Comparison of ENCODE assay signal across 19 cellular contexts in the genomic region with DNA sequence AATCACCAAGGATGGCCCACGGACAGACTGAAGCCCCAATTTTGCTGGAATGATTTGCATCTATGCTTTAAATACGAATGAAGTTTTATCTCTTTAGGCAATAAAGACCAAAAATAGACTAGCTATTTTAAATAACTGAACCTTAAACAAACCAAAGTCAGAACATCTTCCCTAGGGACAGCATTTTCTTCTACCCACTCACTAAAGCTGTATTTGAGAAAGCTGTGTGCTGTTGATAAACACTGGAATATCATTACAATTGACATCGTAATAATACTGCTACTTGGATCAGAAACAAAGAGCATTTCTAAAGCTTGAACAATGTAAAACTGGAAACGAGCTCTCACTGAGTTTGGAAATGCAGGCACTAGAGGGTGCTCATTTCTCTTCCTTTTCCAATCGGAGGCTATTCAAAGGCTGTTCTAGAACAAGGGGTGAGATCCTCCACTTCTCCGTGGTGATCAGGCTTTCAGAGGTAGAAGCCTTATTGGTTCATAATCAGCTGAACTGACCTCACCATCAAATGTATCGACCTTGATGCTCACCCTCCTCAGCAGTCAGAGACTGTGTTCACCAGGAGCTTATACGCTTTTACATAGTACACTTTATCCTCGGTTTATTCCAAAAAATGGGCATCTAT.
DNase-seq lines count a peak whose midpoint lies in the region; ATAC-seq, FAIRE-seq and TF ChIP-seq lines count a peak whose summit lies in the region.
"Had no signal": no experiment of that assay in that cellular context is flagged by ENCODE, and none has a peak within 500 bp of the region (broad histone marks: within the 10 kb centered on the region; RNA-seq: fewer than 3 reads in every experiment).

No MANE protein-coding gene starts in this region.

- POLR2A ChIA-PET in HCT116 (lab: Charles Lee) (no interaction called here), SK-N-SH (lab: Yijun Ruan, JAX) (interaction anchor here (0.6 kb wide), 1 partner anchor 259 kb away, joined by 4 read pairs; no protein-coding TSS in a partner anchor)

- DNase-seq in HCT116 (ENCODE audit: low read depth, low spot score) (no peak), SK-N-SH (no peak), epithelial cell of proximal tubule (ENCODE audit: low read depth) (no peak), osteoblast (ENCODE audit: insufficient read length, low spot score, missing footprints) (no peak), NCI-H2171 treated with DMSO at 0.1 percent for 48 hours (lab: John Stamatoyannopoulos, UW) (no peak), urothelium cell line (ENCODE audit: low spot score) (no peak), endothelial cell (ENCODE audit: low spot score) (no peak)
- DNase-seq: activated B cell treated with CpG ODN at 0.5 μM for 24 hours; activated naive CD4-positive, alpha-beta T cell; CD4-positive, alpha-beta T cell; NCI-H1436 treated with DMSO at 0.1 percent for 48 hours; NCI-H446; OCI-M1; pancreas; small intestine; stimulated activated naive CD4-positive, alpha-beta T cell treated with Interleukin-2 at 50 U/mL for 16 hours had no signal

- TF ChIP-seq EP300 in SK-N-SH (IDR thresholded peaks at IDR 0.05; ENCODE audit: borderline replicate concordance in 1 of 2, low read depth in 1 of 2, low read length in 1 of 2) = no peak

- H3K9me3 ChIP-seq in HCT116 (ENCODE audit: control insufficient read depth in 1 of 2, insufficient read depth in 1 of 2, low read depth in 1 of 2, low read length in 2 of 2) = no peaks in the 10 kb centered on the region
- no peaks in the 10 kb centered on the region for H3K9me3 ChIP-seq in SK-N-SH
- H3K9me3 ChIP-seq in osteoblast (ENCODE audit: low read depth, low read length) = no peaks in the 10 kb centered on the region
- H3K9me3 ChIP-seq: pancreas had no signal

- no peaks in the 10 kb centered on the region for H3K27me3 Mint-ChIP-seq in endothelial cell (ENCODE audit: unreplicated experiment)
- H3K27me3 Mint-ChIP-seq: CD4-positive, alpha-beta T cell had no signal

- no peaks in the 10 kb centered on the region for H3F3A ChIP-seq in SK-N-SH (replicated peaks; ENCODE audit: insufficient read depth)

- TF ChIP-seq RAD21 in HCT116 (IDR thresholded peaks at IDR 0.05; ENCODE audit: low read depth) (no peak), SK-N-SH (IDR thresholded peaks at IDR 0.05; ENCODE audit: low read length) (peak; percentile 14; the same call in 1 of the 2 replicates)

- H3K9me3 Mint-ChIP-seq in endothelial cell (ENCODE audit: unreplicated experiment) = no peaks in the 10 kb centered on the region
- H3K9me3 Mint-ChIP-seq: activated B cell treated with CpG ODN at 0.5 μM for 24 hours; CD4-positive, alpha-beta T cell had no signal

- RAD21 ChIA-PET in HCT116 (lab: Charles Lee; ENCODE audit: low non-redundant PET in 1 of 2, low total read pairs in 2 of 2, uncharacterized antibody in 2 of 2, unreplicated experiment in 2 of 2) = no interaction called here

- H3K4me1 Mint-ChIP-seq in endothelial cell (ENCODE audit: unreplicated experiment) = peaks cover 10% of the 10 kb centered on the region
- H3K4me1 Mint-ChIP-seq: activated B cell treated with CpG ODN at 0.5 μM for 24 hours had no signal

- H3K36me3 Mint-ChIP-seq in endothelial cell (ENCODE audit: low read depth, unreplicated experiment) = no peaks in the 10 kb centered on the region

- CTCF ChIA-PET in HCT116 (lab: Charles Lee) (interaction anchor here (0.9 to 4.7 kb wide), 14 partner anchors 8 to 259 kb away, joined by 3 to 32 read pairs (median 4); no protein-coding TSS in a partner anchor), SK-N-SH (lab: Yijun Ruan, JAX) (interaction anchor here (0.6 to 12.0 kb wide), 27 partner anchors 8 to 691 kb away, joined by 3 to 167 read pairs (median 3); no protein-coding TSS in a partner anchor)

- TF ChIP-seq POLR2A in HCT116 (IDR thresholded peaks at IDR 0.05; ENCODE audit: borderline replicate concordance, extremely low read depth, insufficient read depth, insufficient read length) = no peak

- H3K27ac ChIP-seq in HCT116 (ENCODE audit: low read depth, low read length) = no peak overlapping the region
- no peak overlapping the region for H3K27ac ChIP-seq in SK-N-SH (ENCODE audit: low read depth in 2 of 2, low read length in 1 of 2)
- no peak overlapping the region for H3K27ac ChIP-seq in osteoblast (ENCODE audit: low read depth, low read length)
- H3K27ac ChIP-seq: HL-60, KMS-11, pancreas had no signal

- no peak overlapping the region for H3K9ac ChIP-seq in HCT116 (ENCODE audit: low read length)
- H3K9ac ChIP-seq in SK-N-SH = no peak overlapping the region
- H3K9ac ChIP-seq: KMS-11 had no signal

- H3K4me3 ChIP-seq in HCT116 (replicated peaks in 1 of 2; ENCODE audit: low read depth in 1 of 2, low read length in 2 of 2) = no peak overlapping the region
- H3K4me3 ChIP-seq in SK-N-SH (ENCODE audit: low read depth in 2 of 2, low read length in 1 of 2) = no peak overlapping the region
- H3K4me3 ChIP-seq in epithelial cell of proximal tubule (ENCODE audit: low read depth, low read length) = no peak overlapping the region
- no peak overlapping the region for H3K4me3 ChIP-seq in osteoblast (ENCODE audit: insufficient read depth, low read length)
- H3K4me3 ChIP-seq: pancreas had no signal

- intact Hi-C loops in HCT116 (cut with micrococcal nuclease) = no loop called here

- 45% methylated on average over 9 of the region's 9 CpGs for WGBS in SK-N-SH (ENCODE audit: low lambda C conversion rate)

- H3K36me3 ChIP-seq in HCT116 (ENCODE audit: control insufficient read depth in 1 of 2, insufficient read depth in 2 of 2, low read length in 2 of 2) (no peaks in the 10 kb centered on the region), SK-N-SH (replicated peaks in 1 of 2; ENCODE audit: control insufficient read depth in 1 of 2, insufficient read depth in 2 of 2, low read length in 1 of 2) (no peaks in the 10 kb centered on the region), osteoblast (ENCODE audit: insufficient read depth, low read length) (no peaks in the 10 kb centered on the region)
- H3K36me3 ChIP-seq: pancreas had no signal

- BruUV-seq in HCT116 (replicated peaks; lab: Mats Ljungman, UMichigan) = no TSS peak

- no peak overlapping the region for H3K4me3 Mint-ChIP-seq in endothelial cell (ENCODE audit: unreplicated experiment)
- H3K4me3 Mint-ChIP-seq: activated B cell treated with CpG ODN at 0.5 μM for 24 hours; CD4-positive, alpha-beta T cell had no signal

- no peak for FAIRE-seq in urothelium cell line (lab: Jason Lieb, UNC)
- FAIRE-seq: bronchial epithelial cell, pancreas, small intestine had no signal

- H3K27ac Mint-ChIP-seq in endothelial cell (ENCODE audit: unreplicated experiment) = no peak overlapping the region
- H3K27ac Mint-ChIP-seq: activated B cell treated with CpG ODN at 0.5 μM for 24 hours; CD4-positive, alpha-beta T cell had no signal

- no peaks in the 10 kb centered on the region for H3K9me2 ChIP-seq in HCT116 (ENCODE audit: insufficient read depth)
- H3K9me2 ChIP-seq in SK-N-SH = no peaks in the 10 kb centered on the region

- no peak overlapping the region for H2AFZ ChIP-seq in HCT116 (ENCODE audit: low read depth, low read length, poor library complexity, severe bottlenecking)
- no peak overlapping the region for H2AFZ ChIP-seq in SK-N-SH (ENCODE audit: low read depth)
- peak overlapping the region; percentile 54 for H2AFZ ChIP-seq in osteoblast (ENCODE audit: low read length)

- no peaks in the 10 kb centered on the region for H3K4me1 ChIP-seq in HCT116 (ENCODE audit: control insufficient read depth in 1 of 2, insufficient read depth in 2 of 2, low read length in 2 of 2)
- H3K4me1 ChIP-seq in SK-N-SH (ENCODE audit: control insufficient read depth in 1 of 2, insufficient read depth in 2 of 2, low read depth in 1 of 2, low read length in 1 of 2) = peaks cover 0 to 11% of the 10 kb centered on the region in 2 experiments; a peak in 2 of 4 replicates
- no peaks in the 10 kb centered on the region for H3K4me1 ChIP-seq in osteoblast (ENCODE audit: insufficient read depth, low read length)
- H3K4me1 ChIP-seq: pancreas had no signal

- H3K79me2 ChIP-seq in HCT116 (ENCODE audit: insufficient read depth, low read length) (no peaks in the 10 kb centered on the region), SK-N-SH (ENCODE audit: insufficient read depth) (no peaks in the 10 kb centered on the region), osteoblast (ENCODE audit: insufficient read depth, low read length) (no peaks in the 10 kb centered on the region)

- peak; percentile 49; the same call in 1 of the 2 replicates for ATAC-seq in HCT116
- ATAC-seq: pancreas had no signal

- H3K4me2 ChIP-seq in HCT116 (ENCODE audit: low read length) (no peak overlapping the region), SK-N-SH (no peak overlapping the region), osteoblast (ENCODE audit: insufficient read depth, low read length) (peak overlapping the region; percentile 52)
- H3K4me2 ChIP-seq: KMS-11 had no signal

- H4K20me1 ChIP-seq in HCT116 (ENCODE audit: insufficient read depth) (no peaks in the 10 kb centered on the region), SK-N-SH (ENCODE audit: insufficient read depth) (no peaks in the 10 kb centered on the region), osteoblast (ENCODE audit: insufficient read depth, low read length) (no peaks in the 10 kb centered on the region)

- no peaks in the 10 kb centered on the region for H3K27me3 ChIP-seq in HCT116 (ENCODE audit: insufficient read depth, low read length)
- H3K27me3 ChIP-seq in SK-N-SH (ENCODE audit: insufficient read depth) = peaks cover 63% of the 10 kb centered on the region; the same call in 1 of the 2 replicates
- peaks cover 27% of the 10 kb centered on the region for H3K27me3 ChIP-seq in osteoblast (ENCODE audit: insufficient read depth, low read length)
- H3K27me3 ChIP-seq: pancreas had no signal

- TF ChIP-seq CTCF in HCT116 (IDR thresholded peaks at IDR 0.05 in 2 of 3, conservative IDR thresholded peaks at IDR 0.05 in 1 of 3; ENCODE audit: borderline replicate concordance in 1 of 3, insufficient read depth in 1 of 3, low read depth in 2 of 3, low read length in 2 of 3) (peak in 2 of 3 experiments; percentile 23 to 25; a peak in 2 of 6 replicates), SK-N-SH (IDR thresholded peaks at IDR 0.05) (peak; percentile 39; the same call in 1 of the 2 replicates), epithelial cell of proximal tubule (conservative IDR thresholded peaks at IDR 0.05; ENCODE audit: low read depth, low read length) (peak; percentile 31), osteoblast (IDR thresholded peaks at IDR 0.05; ENCODE audit: extremely low read depth, low read depth, low read length) (peak; percentile 51), endothelial cell (IDR thresholded peaks at IDR 0.05; ENCODE audit: unreplicated experiment) (no peak)

TF ChIP-seq in HCT116, 20 proteins besides CTCF, POLR2A, EP300 and RAD21:
- no peak for TF ChIP-seq ZFX (IDR thresholded peaks at IDR 0.05)
- no peak for TF ChIP-seq EZH2phosphoT487 (IDR thresholded peaks at IDR 0.05; ENCODE audit: borderline replicate concordance)
- no peak for TF ChIP-seq CEBPB (IDR thresholded peaks at IDR 0.05; ENCODE audit: low read depth)

TF ChIP-seq in SK-N-SH, 30 proteins besides CTCF, POLR2A, EP300 and RAD21 (continues in another document):
- TF ChIP-seq MXI1 (IDR thresholded peaks at IDR 0.05; ENCODE audit: low read depth, low read length) (no peak), EZH2phosphoT487 (IDR thresholded peaks at IDR 0.05; ENCODE audit: borderline replicate concordance, low read depth) (no peak)
